Comparison of ENCODE assay signal across 1 cellular context in the genomic region with DNA sequence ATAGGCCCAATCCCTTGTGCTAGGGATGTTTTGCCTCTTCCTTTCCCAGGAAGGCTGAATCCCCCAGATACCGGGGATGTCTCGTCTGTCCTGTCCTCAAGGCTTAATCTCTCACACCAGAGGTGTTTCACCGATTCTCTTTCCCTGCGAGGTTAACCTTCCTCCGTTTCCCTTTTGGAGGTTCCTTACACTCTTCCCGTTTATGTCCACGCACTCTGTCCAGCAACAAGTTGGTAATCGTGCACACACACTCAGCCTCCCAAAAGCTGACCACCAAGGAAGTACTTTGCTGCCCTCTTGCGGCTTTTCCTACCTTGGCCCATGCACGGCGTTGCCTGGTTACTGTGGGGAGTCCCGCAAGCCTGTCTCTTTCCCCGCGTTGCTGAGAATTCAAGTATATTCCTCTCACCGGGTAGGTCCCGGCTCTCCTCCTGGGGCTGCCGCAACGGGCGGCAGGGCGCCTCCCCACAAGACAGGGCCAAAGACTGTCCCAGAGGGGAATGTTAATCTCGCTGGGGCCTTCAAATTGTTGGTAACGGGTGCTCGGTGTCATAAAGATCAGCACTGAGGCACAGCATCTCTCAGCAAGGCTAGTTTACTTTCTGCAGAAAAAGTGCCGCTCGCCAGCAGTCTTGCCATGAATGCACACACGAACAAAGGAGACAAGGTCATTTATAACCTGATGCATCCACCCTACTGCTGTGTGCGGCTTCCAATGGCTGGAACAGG.
A peak's percentile ranks its signal among the peaks of the same experiment; 100 is the strongest.
TF ChIP-seq lines count a peak whose summit lies in the region.

No MANE protein-coding gene starts in this region.

TF ChIP-seq in K562, 482 proteins besides CTCF, POLR2A, EP300 and RAD21 (continued from another document):
- 0 out of 2 replicates have a peak, but pooled peaks have one; percentile 20 for TF ChIP-seq JUND (IDR thresholded peaks at IDR 0.05; ENCODE audit: borderline replicate concordance, low read depth, low read length)
- no peak for TF ChIP-seq JUND (tag; IDR thresholded peaks at IDR 0.05; ENCODE audit: borderline replicate concordance, low read depth, low read length)
- 0 out of 4 replicates have a peak, but pooled peaks of 1 of the 2 experiments have one; percentile 35 for TF ChIP-seq MAZ (CRISPR knock-in tag; conservative IDR thresholded peaks at IDR 0.05 in 1 of 2, IDR thresholded peaks at IDR 0.05 in 1 of 2)
- TF ChIP-seq RCOR1 (IDR thresholded peaks at IDR 0.05; ENCODE audit: borderline replicate concordance in 1 of 2, low read depth in 2 of 2, low read length in 2 of 2), result 0 out of 4 replicates have a peak, but pooled peaks of 1 of the 2 experiments have one; percentile 25
- TF ChIP-seq MLLT1 (IDR thresholded peaks at IDR 0.05), result no peak
- peak; percentile 12; the same call in 1 of the 2 replicates for TF ChIP-seq ARID2 (IDR thresholded peaks at IDR 0.05)
- no peak for TF ChIP-seq ZNF79 (CRISPR knock-in tag; IDR thresholded peaks at IDR 0.05; ENCODE audit: low read depth)
- TF ChIP-seq OTX1 (CRISPR knock-in tag; IDR thresholded peaks at IDR 0.05), result peak; percentile 64; the same call in 1 of the 2 replicates
